ENCODE assay signal across 18 cellular contexts in genomic region chr1:88680446-88680845, GRCh38.
"Had no signal": no experiment of that assay in that cellular context is flagged by ENCODE, and none has a peak within 500 bp of the region (broad histone marks: within the 10 kb centered on the region; RNA-seq: fewer than 3 reads in every experiment).

No MANE protein-coding gene starts in this region.

- H3K36me3 Mint-ChIP-seq: brain, naive B cell had no signal

- H3K27me3 Mint-ChIP-seq: naive B cell had no signal

- H3K4me3 ChIP-seq: gastroesophageal sphincter, mucosa of descending colon, ovary, right lobe of liver, stomach had no signal

- H3K27ac Mint-ChIP-seq: activated CD4-positive, alpha-beta T cell treated with anti-CD3 and anti-CD28 coated beads, Interleukin-2, amount 10 ng/mL, durations not matched to agents 24 days and 14 days; activated T-helper 1 cell treated with anti-CD3 and anti-CD28 coated beads, Interleukin-12 subunit alpha, Interleukin-12 subunit beta, Interleukin-2, Interleukin-4 antibody, amounts not matched to agents 30 ng/mL and 10 ng/mL and 1 ng/mL, durations not matched to agents 14 hours and 24 hours and 36 hours; endodermal cell; T-helper 1 cell treated with Interleukin-12 subunit alpha and Interleukin-12 subunit beta and Interleukin-4 antibody, amounts not matched to agents 30 μg/mL and 1 μg/mL, for 36 hours had no signal

- DNase-seq: activated CD4-positive, alpha-beta T cell treated with anti-CD3 and anti-CD28 coated beads, Interleukin-2, amount 10 ng/mL, durations not matched to agents 24 days and 14 days; activated CD8-positive, alpha-beta memory T cell treated with anti-CD3 and anti-CD28 coated beads for 24 hours; activated gamma-delta T cell treated with Interleukin-2 at 50 U/mL for 16 hours; caudate nucleus; endodermal cell; left ventricle myocardium superior; mucosa of descending colon; naive B cell; ovary; right lobe of liver; small intestine; stimulated activated CD4-positive, alpha-beta T cell treated with anti-CD3 and anti-CD28 coated beads, Interleukin-4, amount 100 ng/mL, for 1 hour; stomach; trophoblast cell had no signal

- H3K9me3 Mint-ChIP-seq: activated CD4-positive, alpha-beta T cell treated with anti-CD3 and anti-CD28 coated beads, Interleukin-2, amount 10 ng/mL, durations not matched to agents 24 days and 14 days; activated T-helper 1 cell treated with anti-CD3 and anti-CD28 coated beads, Interleukin-12 subunit alpha, Interleukin-12 subunit beta, Interleukin-2, Interleukin-4 antibody, amounts not matched to agents 30 ng/mL and 10 ng/mL and 1 ng/mL, durations not matched to agents 14 hours and 24 hours and 36 hours; brain; endodermal cell; naive B cell; T-helper 1 cell treated with Interleukin-12 subunit alpha and Interleukin-12 subunit beta and Interleukin-4 antibody, amounts not matched to agents 30 μg/mL and 1 μg/mL, for 36 hours had no signal

- H3K4me3 Mint-ChIP-seq: activated CD4-positive, alpha-beta T cell treated with anti-CD3 and anti-CD28 coated beads, Interleukin-2, amount 10 ng/mL, durations not matched to agents 24 days and 14 days; activated T-helper 1 cell treated with anti-CD3 and anti-CD28 coated beads, Interleukin-12 subunit alpha, Interleukin-12 subunit beta, Interleukin-2, Interleukin-4 antibody, amounts not matched to agents 30 ng/mL and 10 ng/mL and 1 ng/mL, durations not matched to agents 14 hours and 24 hours and 36 hours; endodermal cell; T-helper 1 cell treated with Interleukin-12 subunit alpha and Interleukin-12 subunit beta and Interleukin-4 antibody, amounts not matched to agents 30 μg/mL and 1 μg/mL, for 36 hours had no signal

- ATAC-seq: gastroesophageal sphincter, left ventricle myocardium superior, mucosa of descending colon, right lobe of liver had no signal
